11 cellular contexts compared by ENCODE assay signal in the genomic region with DNA sequence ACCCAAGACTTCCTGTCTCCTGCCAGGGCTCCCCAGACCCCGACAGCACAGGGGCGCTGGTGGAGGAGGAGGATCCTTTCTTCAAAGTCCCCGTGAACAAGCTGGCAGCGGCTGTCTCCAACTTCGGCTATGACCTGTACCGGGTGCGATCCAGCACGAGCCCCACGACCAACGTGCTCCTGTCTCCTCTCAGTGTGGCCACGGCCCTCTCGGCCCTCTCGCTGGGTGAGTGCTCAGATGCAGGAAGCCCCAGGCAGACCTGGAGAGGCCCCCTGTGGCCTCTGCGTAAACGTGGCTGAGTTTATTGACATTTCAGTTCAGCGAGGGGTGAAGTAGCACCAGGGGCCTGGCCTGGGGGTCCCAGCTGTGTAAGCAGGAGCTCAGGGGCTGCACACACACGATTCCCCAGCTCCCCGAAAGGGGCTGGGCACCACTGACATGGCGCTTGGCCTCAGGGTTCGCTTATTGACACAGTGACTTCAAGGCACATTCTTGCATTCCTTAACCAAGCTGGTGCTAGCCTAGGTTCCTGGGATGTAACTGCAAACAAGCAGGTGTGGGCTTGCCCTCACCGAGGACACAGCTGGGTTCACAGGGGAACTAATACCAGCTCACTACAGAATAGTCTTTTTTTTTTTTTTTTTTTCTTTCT. TPM values are rescaled to one million over a fixed set of nuclear protein-coding genes. Genes with fewer than 3 reads are reported as not detected.
DNase-seq lines count a peak whose midpoint lies in the region.
"Had no signal": no experiment of that assay in that cellular context is flagged by ENCODE, and none has a peak within 500 bp of the region (broad histone marks: within the 10 kb centered on the region; RNA-seq: fewer than 3 reads in every experiment).

No MANE protein-coding gene starts in this region.

- H3K36me3 ChIP-seq in thymus (ENCODE audit: control insufficient read depth, insufficient read depth) = peaks cover 17% of the 10 kb centered on the region
- H3K36me3 ChIP-seq: thoracic aorta had no signal

- H3K27ac Mint-ChIP-seq in activated CD4-positive, alpha-beta T cell treated with anti-CD3 and anti-CD28 coated beads, Interleukin-2, amount 10 ng/mL, durations not matched to agents 7 days and 5 days = peak overlapping the region; percentile 64

- CTCF ChIA-PET in activated CD4-positive, alpha-beta T cell treated with anti-CD3 and anti-CD28 coated beads, Interleukin-2, amount 10 ng/mL, durations not matched to agents 7 days and 5 days (lab: Charles Lee) = interaction anchor here (0.6 to 2.2 kb wide), 4 partner anchors 12 to 120 kb away, joined by 3 to 7 read pairs (median 4); a partner anchor contains a TSS

- H3K4me3 Mint-ChIP-seq in activated CD4-positive, alpha-beta T cell treated with anti-CD3 and anti-CD28 coated beads, Interleukin-2, amount 10 ng/mL, durations not matched to agents 7 days and 5 days = no peak overlapping the region

- H3K4me1 Mint-ChIP-seq in activated CD4-positive, alpha-beta T cell treated with anti-CD3 and anti-CD28 coated beads, Interleukin-2, amount 10 ng/mL, durations not matched to agents 7 days and 5 days = peaks cover 30% of the 10 kb centered on the region

- H3K4me1 ChIP-seq in thymus (ENCODE audit: control insufficient read depth, insufficient read depth, low read length) = peaks cover 16% of the 10 kb centered on the region

- H3K27me3 ChIP-seq in thymus (ENCODE audit: control insufficient read depth, insufficient read depth) = no peaks in the 10 kb centered on the region

- DNase-seq in activated CD4-positive, alpha-beta T cell treated with anti-CD3 and anti-CD28 coated beads, Interleukin-2, amount 10 ng/mL, durations not matched to agents 7 days and 5 days = no peak
- DNase-seq in activated CD4-positive, alpha-beta T cell treated with anti-CD3 and anti-CD28 coated beads for 1 hour = no peak
- peak; percentile 79 for DNase-seq in activated CD8-positive, alpha-beta memory T cell treated with anti-CD3 and anti-CD28 coated beads for 24 hours
- peak; percentile 61 for DNase-seq in iPS-NIHi11 (ENCODE audit: low spot score)
- DNase-seq in NCI-H748 treated with DMSO at 0.1 percent for 48 hours (lab: John Stamatoyannopoulos, UW) = no peak
- no peak for DNase-seq in RKO (ENCODE audit: low spot score)
- no peak for DNase-seq in NCI-H187 treated with DMSO at 0.1 percent for 48 hours (lab: John Stamatoyannopoulos, UW)
- DNase-seq: WERI-Rb-1 had no signal

- no peaks in the 10 kb centered on the region for H3K27me3 Mint-ChIP-seq in activated CD4-positive, alpha-beta T cell treated with anti-CD3 and anti-CD28 coated beads, Interleukin-2, amount 10 ng/mL, durations not matched to agents 7 days and 5 days

- peaks cover 2% of the 10 kb centered on the region for H3K36me3 Mint-ChIP-seq in activated CD4-positive, alpha-beta T cell treated with anti-CD3 and anti-CD28 coated beads, Interleukin-2, amount 10 ng/mL, durations not matched to agents 7 days and 5 days (ENCODE audit: low read depth)

- H3K27ac ChIP-seq in thymus (ENCODE audit: low read depth) = peak overlapping the region; percentile 92
- H3K27ac ChIP-seq: thoracic aorta, WERI-Rb-1 had no signal

- no peaks in the 10 kb centered on the region for H3K9me3 Mint-ChIP-seq in activated CD4-positive, alpha-beta T cell treated with anti-CD3 and anti-CD28 coated beads, Interleukin-2, amount 10 ng/mL, durations not matched to agents 7 days and 5 days

- H3K9me3 ChIP-seq in thymus (ENCODE audit: control insufficient read depth) = no peaks in the 10 kb centered on the region
- H3K9me3 ChIP-seq: thoracic aorta had no signal

- WGBS in thymus = 22% methylated on average over 21 of the region's 21 CpGs

- POLR2A ChIA-PET in activated CD4-positive, alpha-beta T cell treated with anti-CD3 and anti-CD28 coated beads, Interleukin-2, amount 10 ng/mL, durations not matched to agents 7 days and 5 days (lab: Charles Lee) = no interaction called here

- peak overlapping the region; percentile 39 for H3K4me3 ChIP-seq in thymus (ENCODE audit: low read length)
- H3K4me3 ChIP-seq: thoracic aorta had no signal

RNA-seq across cellular contexts. Expression of a gene that starts 8.1 kb away (rescaled TPM):
- 1 to 10 TPM; 1.3 to 2.0 TPM for total RNA-seq in activated CD4-positive, alpha-beta T cell treated with anti-CD3 and anti-CD28 coated beads, Interleukin-2, amount 10 ng/mL, durations not matched to agents 7 days and 5 days
- 445 TPM for polyA plus RNA-seq in thymus

RNA-seq across cellular contexts. Expression of a gene that starts 27.3 kb away (rescaled TPM):
- 1 to 10 TPM in 1 of 2 experiments, under 1 TPM in 1; 0.79 to 1.3 TPM for total RNA-seq in activated CD4-positive, alpha-beta T cell treated with anti-CD3 and anti-CD28 coated beads, Interleukin-2, amount 10 ng/mL, durations not matched to agents 7 days and 5 days
- polyA plus RNA-seq in thymus = 31.0 TPM
- total RNA-seq: pulmonary artery endothelial cell had no signal

RNA-seq across cellular contexts. Expression of a gene that starts 45.4 kb away (rescaled TPM):
- total RNA-seq in activated CD4-positive, alpha-beta T cell treated with anti-CD3 and anti-CD28 coated beads, Interleukin-2, amount 10 ng/mL, durations not matched to agents 7 days and 5 days = 10 to 100 TPM; 50.7 to 57.9 TPM
- polyA plus RNA-seq in thymus = 27.0 TPM

RNA-seq across cellular contexts. Expression of a gene that starts 59.8 kb away (rescaled TPM):
- total RNA-seq in activated CD4-positive, alpha-beta T cell treated with anti-CD3 and anti-CD28 coated beads, Interleukin-2, amount 10 ng/mL, durations not matched to agents 7 days and 5 days = 10 to 100 TPM; 37.3 to 38.1 TPM
- polyA plus RNA-seq in thymus = 8.1 TPM

RNA-seq across cellular contexts. Expression of a gene that starts 59.8 kb away (rescaled TPM):
- under 1 TPM; 0.07 to 0.12 TPM for total RNA-seq in activated CD4-positive, alpha-beta T cell treated with anti-CD3 and anti-CD28 coated beads, Interleukin-2, amount 10 ng/mL, durations not matched to agents 7 days and 5 days
- 1.5 TPM for polyA plus RNA-seq in thymus

Comparison
In these comparisons a context has a peak if more than half of its experiments do, and no peak if none do; other contexts are left out.
1. DNase-seq: peak in activated CD8-positive, alpha-beta memory T cell treated with anti-CD3 and anti-CD28 coated beads for 24 hours (single experiment) and iPS-NIHi11 (single experiment); none in activated CD4-positive, alpha-beta T cell treated with anti-CD3 and anti-CD28 coated beads, Interleukin-2, amount 10 ng/mL, durations not matched to agents 7 days and 5 days (single experiment), activated CD4-positive, alpha-beta T cell treated with anti-CD3 and anti-CD28 coated beads for 1 hour (single experiment), NCI-H748 treated with DMSO at 0.1 percent for 48 hours (single experiment), RKO (single experiment) and NCI-H187 treated with DMSO at 0.1 percent for 48 hours (single experiment).